8 cellular contexts compared by ENCODE assay signal in the genomic region with DNA sequence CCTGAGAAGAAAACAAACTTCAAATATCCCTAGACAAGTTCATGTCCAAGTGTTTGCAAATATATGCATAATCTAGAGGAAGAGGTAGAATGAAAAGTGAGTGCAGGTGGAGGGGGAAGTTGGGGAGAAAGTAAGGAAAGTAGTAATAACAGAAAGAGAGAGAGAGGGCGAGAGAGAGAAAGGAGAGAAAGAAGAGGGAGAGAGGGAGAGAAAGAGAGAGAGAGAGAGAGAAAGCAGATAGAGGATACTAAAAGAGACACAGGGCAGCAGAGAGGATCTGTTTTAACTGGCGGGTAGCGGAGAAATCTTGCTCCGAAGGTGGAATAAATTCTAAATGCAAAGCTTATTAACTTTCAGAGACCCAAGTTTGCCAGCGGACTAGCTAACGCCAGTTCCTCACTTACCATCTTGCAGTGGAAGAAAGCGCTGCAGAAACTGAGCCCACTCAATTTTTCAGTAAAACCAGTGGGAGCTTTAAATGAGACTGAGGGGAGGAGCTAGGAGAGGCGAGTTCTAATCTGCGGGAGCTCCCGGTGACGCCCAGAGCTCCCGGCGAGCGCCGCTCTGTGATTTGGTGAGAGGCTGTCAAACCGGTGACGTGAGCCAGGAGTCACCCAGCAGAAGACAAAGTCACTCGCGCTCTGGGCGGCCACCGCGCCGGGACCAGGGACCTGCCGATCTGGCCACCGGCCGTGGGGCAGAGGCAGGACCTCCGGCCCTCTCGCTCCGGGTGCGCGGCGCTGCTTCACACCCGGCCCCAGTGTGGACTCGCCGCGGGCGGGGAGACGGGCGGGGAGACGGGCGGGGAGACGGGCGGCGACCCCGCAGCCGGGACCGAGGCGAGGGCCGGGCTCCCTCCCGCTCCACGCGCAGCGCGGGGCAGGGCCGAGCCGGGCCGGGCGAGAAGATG. TPM values are rescaled to one million over a fixed set of nuclear protein-coding genes. Genes with fewer than 3 reads are reported as not detected.
DNase-seq lines count a peak whose midpoint lies in the region; ATAC-seq and TF ChIP-seq lines count a peak whose summit lies in the region.

Gene GMNC (minus strand): TSS at position 486 of the 910 bp plus-strand sequence. CDS start 79 bp downstream, at position 407.

- TF ChIP-seq CTCF in neural crest cell (conservative IDR thresholded peaks at IDR 0.05) (no peak), transverse colon (IDR thresholded peaks at IDR 0.05) (no peak)

- no peak for TF ChIP-seq EP300 in transverse colon (IDR thresholded peaks at IDR 0.05; ENCODE audit: low read depth)

- H3K27ac Mint-ChIP-seq in neural crest cell (ENCODE audit: unreplicated experiment): peak within 1 kb of the TSS; percentile 19

- no peaks in the 10 kb centered on the region for H3K9me3 Mint-ChIP-seq in neural crest cell

- peak; percentile 93 for ATAC-seq in HG02678 (IDR thresholded peaks at IDR 0.05; ENCODE audit: unreplicated experiment)

- H3K4me1 Mint-ChIP-seq in neural crest cell: no peaks in the 10 kb centered on the region

- DNase-seq in SIG-M5 treated with dmso at 0.1 percent for 504 hours (lab: John Stamatoyannopoulos, UW; ENCODE audit: unreplicated experiment): peak; percentile 23
- DNase-seq in SIG-M5 (lab: John Stamatoyannopoulos, UW): no peak
- peak; percentile 32 for DNase-seq in NCI-H510A treated with DMSO at 0.1 percent for 48 hours (lab: John Stamatoyannopoulos, UW)
- peak; percentile 20 for DNase-seq in activated naive CD4-positive, alpha-beta T cell treated with anti-CD3 and anti-CD28 coated beads, Interleukin-2, amount 50 U/mL, for 16 hours
- DNase-seq in globus pallidus (ENCODE audit: low spot score): peak; percentile 52
- DNase-seq in neural crest cell (ENCODE audit: low read depth, low spot score): peak; percentile 66
- peak; percentile 77 for DNase-seq in transverse colon

- H3K4me1 ChIP-seq in transverse colon: peaks cover 0 to 4% (median 0%) of the 10 kb centered on the region in 4 donors

- H3K36me3 ChIP-seq in transverse colon: no peaks in the 10 kb centered on the region

- peak within 1 kb of the TSS; percentile 53 to 81 (median 58) for H3K4me3 ChIP-seq in transverse colon

- H3K36me3 Mint-ChIP-seq in neural crest cell (ENCODE audit: low read depth): no peaks in the 10 kb centered on the region

- peaks cover 18% of the 10 kb centered on the region for H3K27me3 ChIP-seq in transverse colon

- intact Hi-C loops in transverse colon (cut with DNase I; ENCODE audit: low total_unique reads): no loop called here

- in situ Hi-C loops in transverse colon (cut with MboI; ENCODE audit: low pct_ligation_motif_present in 1 of 4, low pct_unique_long_range_greater_than_20kb in 1 of 4, low sequenced_read_pairs in 3 of 4): no loop called here

- H3K27me3 Mint-ChIP-seq in neural crest cell (ENCODE audit: low read depth): peaks cover 64% of the 10 kb centered on the region

- H3K27ac ChIP-seq in transverse colon: peak within 1 kb of the TSS; percentile 23 to 85 (median 56)

- TF ChIP-seq POLR2A in transverse colon (IDR thresholded peaks at IDR 0.05): no peak

- H3K9me3 ChIP-seq in transverse colon: no peaks in the 10 kb centered on the region

- H3K4me3 Mint-ChIP-seq in neural crest cell: peak within 1 kb of the TSS; percentile 86

- 6 to 35% methylated on average over 6 to 46 of the region's 58 CpGs for WGBS in transverse colon (ENCODE audit: low coverage in 1 of 2), 2 donors

RNA-seq across cellular contexts. Expression of gene GMNC, which starts in this region (rescaled TPM):
- total RNA-seq in neural crest cell (not detected in 2 replicates), transverse colon (not detected)

Comparison
In these comparisons a context has a peak if more than half of its experiments do, and no peak if none do; other contexts are left out.
1. Peak in DNase-seq in neural crest cell; RNA of the gene not detected or under 1 TPM.
2. Peak in DNase-seq, H3K4me3 ChIP-seq and H3K27ac ChIP-seq in transverse colon; RNA of the gene not detected or under 1 TPM.